Comparison of ENCODE assay signal across 1 cellular context in the genomic region with DNA sequence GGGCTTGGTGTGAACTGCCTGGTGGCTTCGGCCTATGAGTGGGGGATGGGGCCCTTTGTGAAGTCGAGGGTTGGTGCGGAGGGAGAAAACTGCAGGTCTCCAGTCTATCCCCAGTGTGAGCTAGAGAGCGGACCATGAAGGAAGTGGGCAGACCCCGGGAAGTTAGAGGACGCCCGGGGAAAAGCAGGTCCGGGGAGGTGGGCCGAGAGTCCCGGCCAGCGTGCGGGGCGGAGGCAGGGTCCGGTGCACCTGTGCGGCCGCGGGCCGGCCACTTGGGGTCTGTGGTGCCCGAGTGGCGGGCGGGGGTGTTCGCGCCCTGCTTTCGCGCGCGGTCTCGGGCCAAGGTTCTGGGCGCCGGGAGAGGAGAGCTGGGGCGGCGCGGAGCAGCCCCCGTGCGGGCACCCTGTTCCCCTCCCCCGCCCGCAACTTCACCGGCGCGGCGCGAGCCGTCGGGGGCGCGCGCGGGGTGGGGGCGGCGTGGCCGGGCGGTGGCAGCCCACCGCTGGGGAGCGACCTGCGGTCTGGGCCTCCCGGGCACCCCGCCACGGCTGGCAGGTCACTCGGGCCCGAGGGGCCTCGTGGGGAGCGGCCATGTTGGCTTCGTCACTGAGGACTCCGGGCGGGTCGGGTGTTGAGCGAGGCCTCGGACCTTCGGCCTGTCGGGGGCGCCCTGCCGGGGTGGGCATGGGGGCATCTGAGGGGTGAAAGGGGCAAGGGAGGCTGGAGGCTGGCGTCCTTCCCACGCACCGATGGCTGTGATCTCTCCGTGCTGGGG.
A peak's percentile ranks its signal among the peaks of the same experiment; 100 is the strongest.
TF ChIP-seq lines count a peak whose summit lies in the region.

No MANE protein-coding gene starts in this region.

TF ChIP-seq in GM23338, 12 proteins besides CTCF, POLR2A, EP300 and RAD21 (continued from another document):
- TF ChIP-seq, protein P1, sequence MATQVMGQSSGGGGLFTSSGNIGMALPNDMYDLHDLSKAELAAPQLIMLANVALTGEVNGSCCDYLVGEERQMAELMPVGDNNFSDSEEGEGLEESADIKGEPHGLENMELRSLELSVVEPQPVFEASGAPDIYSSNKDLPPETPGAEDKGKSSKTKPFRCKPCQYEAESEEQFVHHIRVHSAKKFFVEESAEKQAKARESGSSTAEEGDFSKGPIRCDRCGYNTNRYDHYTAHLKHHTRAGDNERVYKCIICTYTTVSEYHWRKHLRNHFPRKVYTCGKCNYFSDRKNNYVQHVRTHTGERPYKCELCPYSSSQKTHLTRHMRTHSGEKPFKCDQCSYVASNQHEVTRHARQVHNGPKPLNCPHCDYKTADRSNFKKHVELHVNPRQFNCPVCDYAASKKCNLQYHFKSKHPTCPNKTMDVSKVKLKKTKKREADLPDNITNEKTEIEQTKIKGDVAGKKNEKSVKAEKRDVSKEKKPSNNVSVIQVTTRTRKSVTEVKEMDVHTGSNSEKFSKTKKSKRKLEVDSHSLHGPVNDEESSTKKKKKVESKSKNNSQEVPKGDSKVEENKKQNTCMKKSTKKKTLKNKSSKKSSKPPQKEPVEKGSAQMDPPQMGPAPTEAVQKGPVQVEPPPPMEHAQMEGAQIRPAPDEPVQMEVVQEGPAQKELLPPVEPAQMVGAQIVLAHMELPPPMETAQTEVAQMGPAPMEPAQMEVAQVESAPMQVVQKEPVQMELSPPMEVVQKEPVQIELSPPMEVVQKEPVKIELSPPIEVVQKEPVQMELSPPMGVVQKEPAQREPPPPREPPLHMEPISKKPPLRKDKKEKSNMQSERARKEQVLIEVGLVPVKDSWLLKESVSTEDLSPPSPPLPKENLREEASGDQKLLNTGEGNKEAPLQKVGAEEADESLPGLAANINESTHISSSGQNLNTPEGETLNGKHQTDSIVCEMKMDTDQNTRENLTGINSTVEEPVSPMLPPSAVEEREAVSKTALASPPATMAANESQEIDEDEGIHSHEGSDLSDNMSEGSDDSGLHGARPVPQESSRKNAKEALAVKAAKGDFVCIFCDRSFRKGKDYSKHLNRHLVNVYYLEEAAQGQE (IDR thresholded peaks at IDR 0.05; ENCODE audit: unreplicated experiment): no peak
- TF ChIP-seq CREB1 (CRISPR knock-in tag; IDR thresholded peaks at IDR 0.05; ENCODE audit: low read depth) (no peak), EZH2 (IDR thresholded peaks at IDR 0.05; ENCODE audit: low read depth, unreplicated experiment) (no peak), EZH2phosphoT487 (IDR thresholded peaks at IDR 0.05; ENCODE audit: unreplicated experiment) (no peak), POLR2AphosphoS5 (IDR thresholded peaks at IDR 0.05; ENCODE audit: low read depth) (peak; percentile 58), NANOG (IDR thresholded peaks at IDR 0.05; ENCODE audit: borderline replicate concordance) (no peak), ZNF331 (CRISPR knock-in tag; IDR thresholded peaks at IDR 0.05; ENCODE audit: low read depth) (no peak)
TF ChIP-seq in GM23338: peak in this region for 2.
